Comparison of ENCODE assay signal across 26 cellular contexts in the genomic region with DNA sequence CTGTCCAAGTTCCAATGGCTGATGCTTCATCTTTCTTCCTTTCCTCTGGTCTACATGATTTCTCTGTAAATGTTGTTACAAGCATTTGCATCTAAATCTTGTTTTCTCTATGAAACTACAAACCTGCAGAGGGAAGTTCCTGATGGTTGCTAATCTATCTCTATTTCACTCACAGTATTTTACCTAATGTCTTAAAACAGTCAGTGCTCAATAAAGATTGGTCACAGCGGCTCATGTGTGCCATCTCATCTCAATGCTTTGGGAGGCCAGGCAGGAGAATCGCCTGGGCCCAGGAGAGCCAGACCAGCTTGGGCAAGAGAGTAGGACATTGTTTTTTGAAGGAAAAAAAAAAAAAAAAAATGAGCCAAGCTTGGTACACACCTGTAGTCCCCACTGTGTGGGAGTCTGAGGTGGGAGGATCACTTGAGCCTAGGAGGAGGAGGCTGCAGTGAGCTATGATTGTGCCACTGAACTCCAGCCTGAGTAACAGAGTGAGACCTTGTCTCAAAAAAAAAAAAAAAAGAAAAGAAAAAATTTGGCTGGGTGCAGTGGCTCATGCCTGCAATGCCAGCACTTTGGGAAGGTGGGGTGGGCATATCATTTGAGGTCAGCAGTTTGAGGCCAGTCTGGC.
DNase-seq lines count a peak whose midpoint lies in the region; ATAC-seq lines count a peak whose summit lies in the region.
"Had no signal": no experiment of that assay in that cellular context is flagged by ENCODE, and none has a peak within 500 bp of the region (broad histone marks: within the 10 kb centered on the region; RNA-seq: fewer than 3 reads in every experiment).

No MANE protein-coding gene starts in this region.

- CTCF ChIA-PET in activated naive CD4-positive, alpha-beta T cell treated with anti-CD3 and anti-CD28 coated beads for 36 hours (lab: Charles Lee), result no interaction called here

- ATAC-seq in GM18502 (IDR thresholded peaks at IDR 0.05; ENCODE audit: poor library complexity, unreplicated experiment) (peak; percentile 76), GM19351 (IDR thresholded peaks at IDR 0.05; ENCODE audit: unreplicated experiment) (peak; percentile 90), HG02610 (IDR thresholded peaks at IDR 0.05; ENCODE audit: unreplicated experiment) (peak; percentile 85), HG03103 (IDR thresholded peaks at IDR 0.05; ENCODE audit: low read depth, unreplicated experiment) (peak; percentile 82)
- ATAC-seq: A549; activated CD8-positive, alpha-beta memory T cell treated with anti-CD3 and anti-CD28 coated beads, Interleukin-2, amount 10 ng/mL, durations not matched to agents 7 days and 5 days; activated T-helper 17 cell treated with anti-CD3 and anti-CD28 coated beads, Interleukin-2, amount 50 U/mL, for 72 hours; K562 had no signal

- no peaks in the 10 kb centered on the region for H3K27me3 Mint-ChIP-seq in activated naive CD4-positive, alpha-beta T cell treated with anti-CD3 and anti-CD28 coated beads for 36 hours (ENCODE audit: low read depth)
- H3K27me3 Mint-ChIP-seq: activated CD4-positive, alpha-beta T cell treated with anti-CD3 and anti-CD28 coated beads, Interleukin-2, amount 10 ng/mL, durations not matched to agents 7 days and 5 days; activated T-helper 17 cell treated with anti-CD3 and anti-CD28 coated beads, Interleukin-2, amount 50 U/mL, for 72 hours; B cell; stimulated activated naive CD8-positive, alpha-beta T cell treated with anti-CD3 and anti-CD28 coated beads, Interleukin-15, Interleukin-2, amounts not matched to agents 100 ng/mL and 50 ng/mL, for 24 hours had no signal

- intact Hi-C loops in activated naive CD4-positive, alpha-beta T cell treated with anti-CD3 and anti-CD28 coated beads for 36 hours (cut with micrococcal nuclease), result no loop called here

- H3K36me3 Mint-ChIP-seq in activated naive CD4-positive, alpha-beta T cell treated with anti-CD3 and anti-CD28 coated beads for 36 hours (ENCODE audit: low read depth), result no peaks in the 10 kb centered on the region
- H3K36me3 Mint-ChIP-seq: activated CD8-positive, alpha-beta memory T cell treated with anti-CD3 and anti-CD28 coated beads, Interleukin-2, amount 10 ng/mL, durations not matched to agents 7 days and 5 days had no signal

- no peak for DNase-seq in stimulated activated CD4-positive, alpha-beta T cell treated with anti-CD3 and anti-CD28 coated beads, Interleukin-12 subunit alpha, Interleukin-12 subunit beta, amount 100 ng/mL, for 4 hours
- DNase-seq in activated naive CD4-positive, alpha-beta T cell treated with anti-CD3 and anti-CD28 coated beads for 36 hours, result no peak
- no peak for DNase-seq in middle frontal gyrus (ENCODE audit: extremely low spot score, low spot score)
- no peak for DNase-seq in activated CD4-positive, CD25-positive, alpha-beta regulatory T cell treated with anti-CD3 and anti-CD28 coated beads, Interleukin-2, amount 50 U/mL, for 72 hours
- DNase-seq: activated CD4-positive, alpha-beta T cell treated with anti-CD3 and anti-CD28 coated beads, Interleukin-2, amount 10 ng/mL, durations not matched to agents 7 days and 5 days; activated CD8-positive, alpha-beta memory T cell treated with anti-CD3 and anti-CD28 coated beads, Interleukin-2, amount 10 ng/mL, durations not matched to agents 7 days and 5 days; cerebellar nuclear complex; HCEC 1CT; head of caudate nucleus; mesenchymal stem cell; MG63; NCI-H1436; NCI-H524 treated with DMSO at 0.1 percent for 48 hours; Peyer's patch; stimulated activated CD4-positive, alpha-beta T cell treated with anti-CD3 and anti-CD28 coated beads, Interleukin-4, amount 100 ng/mL, for 24 hours; transverse colon had no signal

- H3K4me1 Mint-ChIP-seq in activated naive CD4-positive, alpha-beta T cell treated with anti-CD3 and anti-CD28 coated beads for 36 hours (ENCODE audit: low read depth), result no peaks in the 10 kb centered on the region
- H3K4me1 Mint-ChIP-seq: activated CD4-positive, alpha-beta T cell treated with anti-CD3 and anti-CD28 coated beads, Interleukin-2, amount 10 ng/mL, durations not matched to agents 7 days and 5 days; activated T-helper 17 cell treated with anti-CD3 and anti-CD28 coated beads, Interleukin-2, amount 50 U/mL, for 72 hours; B cell had no signal

- H3K4me3 Mint-ChIP-seq in activated naive CD4-positive, alpha-beta T cell treated with anti-CD3 and anti-CD28 coated beads for 36 hours, result no peak overlapping the region
- H3K4me3 Mint-ChIP-seq: activated CD4-positive, alpha-beta T cell treated with anti-CD3 and anti-CD28 coated beads, Interleukin-2, amount 10 ng/mL, durations not matched to agents 7 days and 5 days; activated CD8-positive, alpha-beta memory T cell treated with anti-CD3 and anti-CD28 coated beads, Interleukin-2, amount 10 ng/mL, durations not matched to agents 7 days and 5 days; activated T-helper 17 cell treated with anti-CD3 and anti-CD28 coated beads, Interleukin-2, amount 50 U/mL, for 72 hours; B cell; stimulated activated naive CD8-positive, alpha-beta T cell treated with anti-CD3 and anti-CD28 coated beads, Interleukin-15, Interleukin-2, amounts not matched to agents 100 ng/mL and 50 ng/mL, for 24 hours; T-helper 1 cell treated with Interleukin-12 subunit alpha and Interleukin-12 subunit beta and Interleukin-4 antibody, amounts not matched to agents 30 μg/mL and 1 μg/mL, for 36 hours had no signal

- H3K9me3 Mint-ChIP-seq in activated naive CD4-positive, alpha-beta T cell treated with anti-CD3 and anti-CD28 coated beads for 36 hours, result no peaks in the 10 kb centered on the region
- H3K9me3 Mint-ChIP-seq: activated T-helper 17 cell treated with anti-CD3 and anti-CD28 coated beads, Interleukin-2, amount 50 U/mL, for 72 hours; stimulated activated naive CD8-positive, alpha-beta T cell treated with anti-CD3 and anti-CD28 coated beads, Interleukin-15, Interleukin-2, amounts not matched to agents 100 ng/mL and 50 ng/mL, for 24 hours; T-helper 1 cell treated with Interleukin-12 subunit alpha and Interleukin-12 subunit beta and Interleukin-4 antibody, amounts not matched to agents 30 μg/mL and 1 μg/mL, for 36 hours had no signal

- H3K27ac Mint-ChIP-seq in activated naive CD4-positive, alpha-beta T cell treated with anti-CD3 and anti-CD28 coated beads for 36 hours, result no peak overlapping the region
- H3K27ac Mint-ChIP-seq: activated CD4-positive, alpha-beta T cell treated with anti-CD3 and anti-CD28 coated beads, Interleukin-2, amount 10 ng/mL, durations not matched to agents 7 days and 5 days; activated CD8-positive, alpha-beta memory T cell treated with anti-CD3 and anti-CD28 coated beads, Interleukin-2, amount 10 ng/mL, durations not matched to agents 7 days and 5 days; activated T-helper 17 cell treated with anti-CD3 and anti-CD28 coated beads, Interleukin-2, amount 50 U/mL, for 72 hours; B cell; stimulated activated naive CD8-positive, alpha-beta T cell treated with anti-CD3 and anti-CD28 coated beads, Interleukin-15, Interleukin-2, amounts not matched to agents 100 ng/mL and 50 ng/mL, for 24 hours; T-helper 1 cell treated with Interleukin-12 subunit alpha and Interleukin-12 subunit beta and Interleukin-4 antibody, amounts not matched to agents 30 μg/mL and 1 μg/mL, for 36 hours had no signal
